In genomic region chr4:185016946-185017797, GRCh38 we compare ENCODE assay signal across 17 cellular contexts. TPM values are rescaled to one million over a fixed set of nuclear protein-coding genes. Genes with fewer than 3 reads are reported as not detected.
DNase-seq lines count a peak whose midpoint lies in the region; ATAC-seq and TF ChIP-seq lines count a peak whose summit lies in the region.
"Had no signal": no experiment of that assay in that cellular context is flagged by ENCODE, and none has a peak within 500 bp of the region (broad histone marks: within the 10 kb centered on the region; RNA-seq: fewer than 3 reads in every experiment).

No MANE protein-coding gene starts in this region.

- H3K4me1 ChIP-seq in HUES64 (ENCODE audit: insufficient read depth, low read length) (peaks cover 28% of the 10 kb centered on the region), fibroblast of lung (ENCODE audit: control insufficient read depth, extremely low read depth, insufficient read depth, low read length) (no peaks in the 10 kb centered on the region)
- H3K4me1 ChIP-seq: SJSA1 had no signal

- H3K36me3 ChIP-seq in HUES64 (ENCODE audit: insufficient read depth, low read length), result no peaks in the 10 kb centered on the region
- no peaks in the 10 kb centered on the region for H3K36me3 ChIP-seq in fibroblast of lung (ENCODE audit: control insufficient read depth, insufficient read depth, low read length)
- H3K36me3 ChIP-seq: esophagus squamous epithelium, lower lobe of right lung, SJSA1 had no signal

- ATAC-seq in HG02885 (IDR thresholded peaks at IDR 0.05; ENCODE audit: poor library complexity, unreplicated experiment), result no peak
- no peak for ATAC-seq in GM21529 (IDR thresholded peaks at IDR 0.05; ENCODE audit: unreplicated experiment)
- ATAC-seq: activated T-helper 17 cell treated with anti-CD3 and anti-CD28 coated beads, Interleukin-2, amount 50 U/mL, for 72 hours; lower lobe of right lung had no signal

- H3K27ac ChIP-seq in HUES64 (ENCODE audit: low read depth, low read length), result no peak overlapping the region
- H3K27ac ChIP-seq in fibroblast of lung (ENCODE audit: insufficient read depth, low read length), result no peak overlapping the region
- H3K27ac ChIP-seq: esophagus squamous epithelium, lower lobe of right lung, SJSA1 had no signal

- peak; percentile 37 for DNase-seq in NCI-H82 (lab: John Stamatoyannopoulos, UW)
- DNase-seq in NCI-H82 treated with DMSO at 0.1 percent for 48 hours (lab: John Stamatoyannopoulos, UW; ENCODE audit: unreplicated experiment), result no peak
- peak; percentile 19 to 40 for DNase-seq in fibroblast of lung (ENCODE audit: low read depth in 2 of 2)
- peak; percentile 28 for DNase-seq in posterior vena cava (ENCODE audit: low spot score)
- no peak for DNase-seq in OCI-M1 (lab: John Stamatoyannopoulos, UW)
- DNase-seq: anterior cingulate cortex; esophagus squamous epithelium; lower lobe of right lung; nephron progenitor cell; stimulated activated CD4-positive, alpha-beta T cell treated with anti-CD3 and anti-CD28 coated beads, Interleukin-2, amount 100 ng/mL, for 48 hours; stimulated activated CD8-positive, alpha-beta memory T cell treated with anti-CD3 and anti-CD28 coated beads, Interleukin-4, amount 100 ng/mL, for 48 hours had no signal

- intact Hi-C loops in posterior vena cava (cut with DNase I), result no loop called here

- H3K27me3 ChIP-seq in HUES64 (ENCODE audit: insufficient read depth, low read length), result peaks cover 100% of the 10 kb centered on the region
- peaks cover 51% of the 10 kb centered on the region for H3K27me3 ChIP-seq in fibroblast of lung (ENCODE audit: control insufficient read depth, insufficient read depth, low read length)

- TF ChIP-seq CTCF in fibroblast of lung (conservative IDR thresholded peaks at IDR 0.05 in 1 of 2, IDR thresholded peaks at IDR 0.05 in 1 of 2; ENCODE audit: low read depth in 1 of 2, low read length in 2 of 2), result no peak

- H2AFZ ChIP-seq in fibroblast of lung (ENCODE audit: low read length), result no peak overlapping the region

- H3K79me2 ChIP-seq in fibroblast of lung (ENCODE audit: control insufficient read depth, insufficient read depth, low read length), result no peaks in the 10 kb centered on the region

- WGBS in HUES64, result 1% methylated on average over 36 of the region's 37 CpGs

- no peaks in the 10 kb centered on the region for H3K9me3 ChIP-seq in HUES64 (ENCODE audit: insufficient read depth, low read depth, low read length)
- no peaks in the 10 kb centered on the region for H3K9me3 ChIP-seq in fibroblast of lung (ENCODE audit: control insufficient read depth, insufficient read depth, low read depth, low read length)
- H3K9me3 ChIP-seq: esophagus squamous epithelium, lower lobe of right lung, SJSA1 had no signal

- H3K9ac ChIP-seq in HUES64 (ENCODE audit: low read depth, low read length) (no peak overlapping the region), fibroblast of lung (ENCODE audit: insufficient read depth, low read length) (no peak overlapping the region)

- no peaks in the 10 kb centered on the region for H4K20me1 ChIP-seq in fibroblast of lung (ENCODE audit: control insufficient read depth, extremely low read depth, insufficient read depth, low read length)

- H3K4me3 ChIP-seq in HUES64 (ENCODE audit: low read length), result peak overlapping the region; percentile 28
- no peak overlapping the region for H3K4me3 ChIP-seq in fibroblast of lung (replicated peaks in 1 of 4; ENCODE audit: control extremely low read depth in 1 of 4, insufficient read depth in 1 of 4, low read depth in 3 of 4, low read length in 4 of 4)
- H3K4me3 ChIP-seq: esophagus squamous epithelium, lower lobe of right lung, SJSA1 had no signal

- H3K4me2 ChIP-seq in fibroblast of lung (ENCODE audit: extremely low read depth, insufficient read depth, low read length), result no peak overlapping the region

RNA-seq across cellular contexts. Expression of gene HELT, which starts 1.1 kb away (rescaled TPM):
- not detected for polyA plus RNA-seq in HUES64 (2013, experiment 1 of 2)
- polyA plus RNA-seq in HUES64 (2013, experiment 2 of 2), result not detected
- total RNA-seq in fibroblast of lung, result not detected in 2 replicates
- polyA plus RNA-seq in fibroblast of lung, result not detected in 2 replicates
- not detected in 2 replicates for polyA plus RNA-seq in fibroblast of lung (2012)
- polyA minus RNA-seq in fibroblast of lung (ENCODE audit: low replicate concordance), result not detected in 2 replicates
- not detected for total RNA-seq in posterior vena cava
- total RNA-seq: activated T-helper 17 cell treated with anti-CD3 and anti-CD28 coated beads, Interleukin-2, amount 50 U/mL, for 72 hours; esophagus squamous epithelium; renal cortical epithelial cell; SJSA1 had no signal

Comparison
In these comparisons a context has a peak if more than half of its experiments do, and no peak if none do; other contexts are left out.
1. DNase-seq: peak in NCI-H82 (single experiment), fibroblast of lung (2 of 2) and posterior vena cava (single experiment); none in NCI-H82 treated with DMSO at 0.1 percent for 48 hours (single experiment) and OCI-M1 (single experiment).